ENCODE assay signal across 3 cellular contexts in the genomic region with DNA sequence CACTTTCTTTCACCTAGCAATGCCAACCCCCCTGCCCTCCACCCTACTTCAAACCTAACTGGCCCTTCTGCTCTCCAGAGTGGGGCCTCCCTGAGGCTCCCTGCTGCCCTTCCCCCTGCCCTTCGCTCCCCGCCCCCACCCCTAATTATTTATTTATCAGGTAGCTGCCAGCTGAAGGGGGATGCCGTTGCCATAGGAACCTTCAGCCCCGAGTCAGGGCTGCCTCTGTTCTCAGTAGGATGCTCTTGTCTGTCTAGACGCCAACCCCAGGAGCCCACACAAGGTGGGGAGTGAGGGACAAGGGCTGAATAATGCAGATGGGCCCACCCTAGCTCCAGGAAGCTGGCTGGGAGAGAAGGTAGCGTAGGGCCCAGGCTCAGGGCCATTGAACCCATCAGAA.
TF ChIP-seq lines count a peak whose summit lies in the region.

No MANE protein-coding gene starts in this region.

TF ChIP-seq in GM23338, 12 proteins besides CTCF, POLR2A, EP300 and RAD21 (continues in another document):
- TF ChIP-seq, protein P1, sequence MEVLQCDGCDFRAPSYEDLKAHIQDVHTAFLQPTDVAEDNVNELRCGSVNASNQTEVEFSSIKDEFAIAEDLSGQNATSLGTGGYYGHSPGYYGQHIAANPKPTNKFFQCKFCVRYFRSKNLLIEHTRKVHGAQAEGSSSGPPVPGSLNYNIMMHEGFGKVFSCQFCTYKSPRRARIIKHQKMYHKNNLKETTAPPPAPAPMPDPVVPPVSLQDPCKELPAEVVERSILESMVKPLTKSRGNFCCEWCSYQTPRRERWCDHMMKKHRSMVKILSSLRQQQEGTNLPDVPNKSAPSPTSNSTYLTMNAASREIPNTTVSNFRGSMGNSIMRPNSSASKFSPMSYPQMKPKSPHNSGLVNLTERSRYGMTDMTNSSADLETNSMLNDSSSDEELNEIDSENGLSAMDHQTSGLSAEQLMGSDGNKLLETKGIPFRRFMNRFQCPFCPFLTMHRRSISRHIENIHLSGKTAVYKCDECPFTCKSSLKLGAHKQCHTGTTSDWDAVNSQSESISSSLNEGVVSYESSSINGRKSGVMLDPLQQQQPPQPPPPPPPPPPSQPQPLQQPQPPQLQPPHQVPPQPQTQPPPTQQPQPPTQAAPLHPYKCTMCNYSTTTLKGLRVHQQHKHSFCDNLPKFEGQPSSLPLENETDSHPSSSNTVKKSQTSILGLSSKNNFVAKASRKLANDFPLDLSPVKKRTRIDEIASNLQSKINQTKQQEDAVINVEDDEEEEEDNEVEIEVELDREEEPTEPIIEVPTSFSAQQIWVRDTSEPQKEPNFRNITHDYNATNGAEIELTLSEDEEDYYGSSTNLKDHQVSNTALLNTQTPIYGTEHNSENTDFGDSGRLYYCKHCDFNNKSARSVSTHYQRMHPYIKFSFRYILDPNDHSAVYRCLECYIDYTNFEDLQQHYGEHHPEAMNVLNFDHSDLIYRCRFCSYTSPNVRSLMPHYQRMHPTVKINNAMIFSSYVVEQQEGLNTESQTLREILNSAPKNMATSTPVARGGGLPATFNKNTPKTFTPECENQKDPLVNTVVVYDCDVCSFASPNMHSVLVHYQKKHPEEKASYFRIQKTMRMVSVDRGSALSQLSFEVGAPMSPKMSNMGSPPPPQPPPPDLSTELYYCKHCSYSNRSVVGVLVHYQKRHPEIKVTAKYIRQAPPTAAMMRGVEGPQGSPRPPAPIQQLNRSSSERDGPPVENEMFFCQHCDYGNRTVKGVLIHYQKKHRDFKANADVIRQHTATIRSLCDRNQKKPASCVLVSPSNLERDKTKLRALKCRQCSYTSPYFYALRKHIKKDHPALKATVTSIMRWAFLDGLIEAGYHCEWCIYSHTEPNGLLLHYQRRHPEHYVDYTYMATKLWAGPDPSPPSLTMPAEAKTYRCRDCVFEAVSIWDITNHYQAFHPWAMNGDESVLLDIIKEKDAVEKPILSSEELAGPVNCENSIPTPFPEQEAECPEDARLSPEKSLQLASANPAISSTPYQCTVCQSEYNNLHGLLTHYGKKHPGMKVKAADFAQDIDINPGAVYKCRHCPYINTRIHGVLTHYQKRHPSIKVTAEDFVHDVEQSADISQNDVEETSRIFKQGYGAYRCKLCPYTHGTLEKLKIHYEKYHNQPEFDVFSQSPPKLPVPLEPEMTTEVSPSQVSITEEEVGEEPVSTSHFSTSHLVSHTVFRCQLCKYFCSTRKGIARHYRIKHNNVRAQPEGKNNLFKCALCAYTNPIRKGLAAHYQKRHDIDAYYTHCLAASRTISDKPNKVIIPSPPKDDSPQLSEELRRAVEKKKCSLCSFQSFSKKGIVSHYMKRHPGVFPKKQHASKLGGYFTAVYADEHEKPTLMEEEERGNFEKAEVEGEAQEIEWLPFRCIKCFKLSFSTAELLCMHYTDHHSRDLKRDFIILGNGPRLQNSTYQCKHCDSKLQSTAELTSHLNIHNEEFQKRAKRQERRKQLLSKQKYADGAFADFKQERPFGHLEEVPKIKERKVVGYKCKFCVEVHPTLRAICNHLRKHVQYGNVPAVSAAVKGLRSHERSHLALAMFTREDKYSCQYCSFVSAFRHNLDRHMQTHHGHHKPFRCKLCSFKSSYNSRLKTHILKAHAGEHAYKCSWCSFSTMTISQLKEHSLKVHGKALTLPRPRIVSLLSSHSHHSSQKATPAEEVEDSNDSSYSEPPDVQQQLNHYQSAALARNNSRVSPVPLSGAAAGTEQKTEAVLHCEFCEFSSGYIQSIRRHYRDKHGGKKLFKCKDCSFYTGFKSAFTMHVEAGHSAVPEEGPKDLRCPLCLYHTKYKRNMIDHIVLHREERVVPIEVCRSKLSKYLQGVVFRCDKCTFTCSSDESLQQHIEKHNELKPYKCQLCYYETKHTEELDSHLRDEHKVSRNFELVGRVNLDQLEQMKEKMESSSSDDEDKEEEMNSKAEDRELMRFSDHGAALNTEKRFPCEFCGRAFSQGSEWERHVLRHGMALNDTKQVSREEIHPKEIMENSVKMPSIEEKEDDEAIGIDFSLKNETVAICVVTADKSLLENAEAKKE (CRISPR knock-in tag; IDR thresholded peaks at IDR 0.05), result no peak
- TF ChIP-seq, protein P2, sequence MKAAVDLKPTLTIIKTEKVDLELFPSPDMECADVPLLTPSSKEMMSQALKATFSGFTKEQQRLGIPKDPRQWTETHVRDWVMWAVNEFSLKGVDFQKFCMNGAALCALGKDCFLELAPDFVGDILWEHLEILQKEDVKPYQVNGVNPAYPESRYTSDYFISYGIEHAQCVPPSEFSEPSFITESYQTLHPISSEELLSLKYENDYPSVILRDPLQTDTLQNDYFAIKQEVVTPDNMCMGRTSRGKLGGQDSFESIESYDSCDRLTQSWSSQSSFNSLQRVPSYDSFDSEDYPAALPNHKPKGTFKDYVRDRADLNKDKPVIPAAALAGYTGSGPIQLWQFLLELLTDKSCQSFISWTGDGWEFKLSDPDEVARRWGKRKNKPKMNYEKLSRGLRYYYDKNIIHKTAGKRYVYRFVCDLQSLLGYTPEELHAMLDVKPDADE (IDR thresholded peaks at IDR 0.05), result no peak

TF ChIP-seq in H1, 55 proteins besides CTCF, POLR2A, EP300 and RAD21:
- TF ChIP-seq SP4 (IDR thresholded peaks at IDR 0.05; ENCODE audit: low read length), result no peak
- no peak for TF ChIP-seq RNF2 (IDR thresholded peaks at IDR 0.05; ENCODE audit: borderline replicate concordance, low read depth, low read length, missing control alignments, poor library complexity, severe bottlenecking)
- TF ChIP-seq, protein P3, sequence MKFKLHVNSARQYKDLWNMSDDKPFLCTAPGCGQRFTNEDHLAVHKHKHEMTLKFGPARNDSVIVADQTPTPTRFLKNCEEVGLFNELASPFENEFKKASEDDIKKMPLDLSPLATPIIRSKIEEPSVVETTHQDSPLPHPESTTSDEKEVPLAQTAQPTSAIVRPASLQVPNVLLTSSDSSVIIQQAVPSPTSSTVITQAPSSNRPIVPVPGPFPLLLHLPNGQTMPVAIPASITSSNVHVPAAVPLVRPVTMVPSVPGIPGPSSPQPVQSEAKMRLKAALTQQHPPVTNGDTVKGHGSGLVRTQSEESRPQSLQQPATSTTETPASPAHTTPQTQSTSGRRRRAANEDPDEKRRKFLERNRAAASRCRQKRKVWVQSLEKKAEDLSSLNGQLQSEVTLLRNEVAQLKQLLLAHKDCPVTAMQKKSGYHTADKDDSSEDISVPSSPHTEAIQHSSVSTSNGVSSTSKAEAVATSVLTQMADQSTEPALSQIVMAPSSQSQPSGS (IDR thresholded peaks at IDR 0.05; ENCODE audit: low read length), result no peak
- TF ChIP-seq RBBP5 (IDR thresholded peaks at IDR 0.05; ENCODE audit: borderline replicate concordance, low read depth, low read length), result no peak

TF ChIP-seq in neural cell, 6 proteins besides CTCF, POLR2A, EP300 and RAD21:
- TF ChIP-seq POLR2AphosphoS5 (IDR thresholded peaks at IDR 0.05), result no peak
